In the genomic region with DNA sequence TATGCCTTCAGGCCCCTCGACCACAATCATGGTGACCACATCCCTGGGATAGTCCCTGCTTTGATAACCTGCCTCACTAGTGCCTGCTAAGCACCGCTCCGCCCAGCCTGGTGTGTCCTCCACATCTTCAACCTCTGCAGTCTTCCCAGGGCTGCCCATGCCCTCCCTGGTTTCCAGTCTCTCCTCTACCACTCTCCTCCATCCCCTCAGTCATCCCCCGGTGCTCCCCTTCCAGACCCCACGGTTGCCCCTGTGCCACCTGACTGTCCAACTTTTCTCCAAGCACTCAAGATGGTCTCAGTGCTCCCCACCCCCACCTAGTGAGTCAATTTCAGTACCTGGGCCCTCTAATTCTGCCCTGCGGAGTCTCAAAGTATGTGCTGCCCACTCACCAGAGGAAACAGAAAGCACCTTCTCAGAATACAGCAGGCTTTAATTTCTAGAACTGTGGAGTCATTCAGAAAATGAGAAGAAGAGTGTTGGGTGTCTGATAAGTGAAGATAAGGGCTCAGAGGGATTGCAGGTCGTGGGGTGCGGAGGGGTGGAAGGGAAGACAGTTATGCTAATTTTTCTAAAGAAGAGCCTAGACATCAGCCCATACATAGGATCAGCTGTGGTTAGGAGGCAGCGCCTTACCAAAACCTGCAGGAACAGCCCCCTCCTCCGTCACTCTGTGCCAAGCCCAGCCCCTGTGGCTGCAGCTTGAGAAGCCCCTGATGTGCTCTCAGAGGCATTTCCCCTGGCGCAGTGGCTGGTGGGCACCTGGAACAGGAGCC, we compare ENCODE assay signal across 8 cellular contexts. TPM values are rescaled to one million over a fixed set of nuclear protein-coding genes. Genes with fewer than 3 reads are reported as not detected.
DNase-seq lines count a peak whose midpoint lies in the region; ATAC-seq and TF ChIP-seq lines count a peak whose summit lies in the region.

No MANE protein-coding gene starts in this region.

- H3K36me3 Mint-ChIP-seq in endodermal cell (ENCODE audit: low read depth) = no peaks in the 10 kb centered on the region

- H3K36me3 ChIP-seq in GM06990 (ENCODE audit: control insufficient read depth, insufficient read depth, low read length) (peaks cover 2% of the 10 kb centered on the region; the same call in 1 of the 2 replicates), colonic mucosa (no peaks in the 10 kb centered on the region), endodermal cell (ENCODE audit: control insufficient read depth, insufficient read depth, low read length) (no peaks in the 10 kb centered on the region)

- H3K4me1 ChIP-seq in colonic mucosa (no peaks in the 10 kb centered on the region), endodermal cell (ENCODE audit: control insufficient read depth, insufficient read depth, low read length) (peaks cover 7% of the 10 kb centered on the region)

- peak; percentile 86 for DNase-seq in GM06990 (ENCODE audit: extremely low read depth, insufficient read length)
- DNase-seq in MV-4-11 (lab: John Stamatoyannopoulos, UW) = peak; percentile 9
- no peak for DNase-seq in colonic mucosa
- no peak for DNase-seq in substantia nigra (lab: John Stamatoyannopoulos, UW)
- DNase-seq in endodermal cell = no peak
- no peak for DNase-seq in RKO (ENCODE audit: low spot score)
- no peak for DNase-seq in hippocampal formation (lab: John Stamatoyannopoulos, UW)

- 92 to 94% methylated on average over 11 of the region's 11 CpGs for WGBS in endodermal cell (ENCODE audit: insufficient coverage in 1 of 2, insufficient read length in 1 of 2), 2 experiments

- peak overlapping the region in 1 of 2 donors; percentile 40 for H3K9ac ChIP-seq in colonic mucosa (ENCODE audit: low read depth in 2 of 2, low read length in 2 of 2)
- H3K9ac ChIP-seq in endodermal cell (ENCODE audit: extremely low read depth, low read length, poor library complexity, severe bottlenecking) = no peak overlapping the region

- intact Hi-C loops in colonic mucosa (cut with DNase I) = no loop called here

- peak overlapping the region; percentile 36 for H3K27ac ChIP-seq in colonic mucosa
- H3K27ac ChIP-seq in substantia nigra (ENCODE audit: low read depth, low read length, poor library complexity, severe bottlenecking) = peak overlapping the region; percentile 51
- no peak overlapping the region for H3K27ac ChIP-seq in endodermal cell (ENCODE audit: low read depth, low read length)

- peak; percentile 49 for ATAC-seq in GM21619 (IDR thresholded peaks at IDR 0.05; ENCODE audit: unreplicated experiment)

- H3K4me3 ChIP-seq in GM06990 (replicated peaks; ENCODE audit: low read depth, low read length) = peak overlapping the region; percentile 56
- H3K4me3 ChIP-seq in colonic mucosa = no peak overlapping the region
- H3K4me3 ChIP-seq in endodermal cell (ENCODE audit: low read length) = no peak overlapping the region

- H3K9me3 Mint-ChIP-seq in endodermal cell = no peaks in the 10 kb centered on the region

- H3K4me3 Mint-ChIP-seq in endodermal cell = no peak overlapping the region

- TF ChIP-seq CTCF in GM06990 (IDR thresholded peaks at IDR 0.05; ENCODE audit: insufficient read depth, low read length, poor library complexity, severe bottlenecking) (no peak), colonic mucosa (IDR thresholded peaks at IDR 0.05) (no peak), endodermal cell (conservative IDR thresholded peaks at IDR 0.05) (no peak)

- H3K27me3 ChIP-seq in GM06990 (replicated peaks; ENCODE audit: control insufficient read depth, insufficient read depth, low read length) (no peaks in the 10 kb centered on the region), colonic mucosa (no peaks in the 10 kb centered on the region), endodermal cell (ENCODE audit: control insufficient read depth, insufficient read depth, low read length, poor library complexity, severe bottlenecking) (no peaks in the 10 kb centered on the region)

- no peaks in the 10 kb centered on the region for H3K27me3 Mint-ChIP-seq in endodermal cell (ENCODE audit: insufficient read depth)

- H3K4me1 Mint-ChIP-seq in endodermal cell = peaks cover 13% of the 10 kb centered on the region

- H3K27ac Mint-ChIP-seq in endodermal cell = no peak overlapping the region

- H3K9me3 ChIP-seq in colonic mucosa (no peaks in the 10 kb centered on the region), endodermal cell (ENCODE audit: control insufficient read depth, low read length) (no peaks in the 10 kb centered on the region)

RNA-seq across cellular contexts. Expression of a gene that starts 53.6 kb away (rescaled TPM):
- 100 to 1,000 TPM in 1 of 2 donors, 10 to 100 TPM in 1; 87.8 to 121 TPM for total RNA-seq in colonic mucosa
- total RNA-seq in endodermal cell = 10 to 100 TPM; 41.4 to 48.4 TPM
- polyA plus RNA-seq in endodermal cell (2013, experiment 1 of 2) = 49.7 TPM
- polyA plus RNA-seq in endodermal cell (2013, experiment 2 of 2) = 46.8 TPM

Comparison
In these comparisons a context has a peak if more than half of its experiments do, and no peak if none do; other contexts are left out.
1. DNase-seq: peak in GM06990 (single experiment) and MV-4-11 (single experiment); none in colonic mucosa (single experiment), substantia nigra (0 of 49), endodermal cell (single experiment), RKO (single experiment) and hippocampal formation (0 of 2).